ENCODE assay signal across 1 cellular context in the genomic region with DNA sequence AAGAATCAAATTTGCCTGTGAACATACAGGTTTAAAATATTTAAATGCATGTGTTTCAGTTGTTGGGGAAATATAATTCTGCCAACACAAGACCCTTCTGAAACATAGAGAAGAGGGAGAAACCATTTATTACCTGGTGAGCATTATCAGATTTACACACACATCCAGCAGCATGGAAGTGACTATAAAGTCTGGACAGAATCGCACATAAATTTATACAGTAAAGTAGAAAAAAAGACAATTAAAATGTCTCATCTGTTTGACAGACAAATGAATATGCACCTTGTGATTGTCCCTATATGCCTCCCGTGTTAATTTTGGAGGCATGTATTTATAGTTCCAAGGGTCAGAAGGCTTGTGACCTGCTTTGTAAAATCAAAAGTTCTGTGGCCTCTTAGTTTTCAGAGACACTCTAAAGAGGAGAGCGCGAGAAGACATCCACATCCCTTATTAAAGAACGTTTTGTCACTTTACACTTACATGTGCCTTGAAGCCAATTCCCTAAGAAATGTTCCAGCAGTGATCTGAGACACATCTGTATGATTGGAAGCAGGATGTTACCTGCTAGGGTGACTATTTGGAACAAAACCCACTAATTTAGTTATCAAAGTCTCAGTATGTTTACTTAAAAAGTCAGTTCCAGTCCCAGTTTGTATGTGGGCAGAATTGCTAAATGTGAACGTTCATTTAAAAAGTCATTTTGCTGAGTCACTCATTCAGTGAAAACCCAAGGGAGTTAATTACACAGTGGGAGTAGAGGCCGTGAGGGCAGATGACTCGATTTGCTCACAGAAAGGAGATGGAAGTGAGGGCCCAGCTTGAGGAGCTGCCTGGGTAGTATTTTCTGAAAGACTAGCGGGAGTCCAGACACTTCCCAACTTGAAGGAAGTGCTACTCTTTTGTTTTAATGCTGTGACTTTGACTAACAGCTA.
TF ChIP-seq lines count a peak whose summit lies in the region.

No MANE protein-coding gene starts in this region.

TF ChIP-seq in A549, 52 proteins besides CTCF, POLR2A, EP300 and RAD21 (continued from another document):
- TF ChIP-seq, protein P1, sequence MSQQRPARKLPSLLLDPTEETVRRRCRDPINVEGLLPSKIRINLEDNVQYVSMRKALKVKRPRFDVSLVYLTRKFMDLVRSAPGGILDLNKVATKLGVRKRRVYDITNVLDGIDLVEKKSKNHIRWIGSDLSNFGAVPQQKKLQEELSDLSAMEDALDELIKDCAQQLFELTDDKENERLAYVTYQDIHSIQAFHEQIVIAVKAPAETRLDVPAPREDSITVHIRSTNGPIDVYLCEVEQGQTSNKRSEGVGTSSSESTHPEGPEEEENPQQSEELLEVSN (IDR thresholded peaks at IDR 0.05; ENCODE audit: borderline replicate concordance, low read depth) = no peak
- TF ChIP-seq NFE2L2 (conservative IDR thresholded peaks at IDR 0.05; ENCODE audit: low read length) = peak; percentile 64
- no peak for TF ChIP-seq BHLHE40 (IDR thresholded peaks at IDR 0.05; ENCODE audit: low read depth, low read length)
- no peak for TF ChIP-seq HEYL (CRISPR knock-in tag; IDR thresholded peaks at IDR 0.05)
- no peak for TF ChIP-seq SMC3 (IDR thresholded peaks at IDR 0.05)
- TF ChIP-seq EHF (CRISPR knock-in tag; IDR thresholded peaks at IDR 0.05) = no peak
- TF ChIP-seq SREBF2 (IDR thresholded peaks at IDR 0.05) = no peak
- no peak for TF ChIP-seq CHD2 (IDR thresholded peaks at IDR 0.05; ENCODE audit: low read length, partially characterized antibody)
- TF ChIP-seq MAFK (IDR thresholded peaks at IDR 0.05; ENCODE audit: partially characterized antibody) = peak; percentile 70
- TF ChIP-seq KDM5A (IDR thresholded peaks at IDR 0.05) = no peak
- no peak for TF ChIP-seq RFX5 (IDR thresholded peaks at IDR 0.05)
- TF ChIP-seq KDM1A (IDR thresholded peaks at IDR 0.05; ENCODE audit: low read depth) = no peak
